Comparison of ENCODE assay signal across 1 cellular context in genomic region chr6:139427199-139427598, GRCh38.
TF ChIP-seq lines count a peak whose summit lies in the region.

No MANE protein-coding gene starts in this region.

TF ChIP-seq in GM23338, 12 proteins besides CTCF, POLR2A, EP300 and RAD21 (continued from another document):
- no peak for TF ChIP-seq REST (IDR thresholded peaks at IDR 0.05; ENCODE audit: unreplicated experiment)
TF ChIP-seq in GM23338: peak in this region for 0.
